Comparison of ENCODE assay signal across 9 cellular contexts in genomic region chr3:113210608-113211369, GRCh38. TPM values are rescaled to one million over a fixed set of nuclear protein-coding genes. Genes with fewer than 3 reads are reported as not detected.
DNase-seq lines count a peak whose midpoint lies in the region; ATAC-seq and TF ChIP-seq lines count a peak whose summit lies in the region.
"Had no signal": no experiment of that assay in that cellular context is flagged by ENCODE, and none has a peak within 500 bp of the region (broad histone marks: within the 10 kb centered on the region; RNA-seq: fewer than 3 reads in every experiment).

No MANE protein-coding gene starts in this region.

- intact Hi-C loops in lower leg skin (cut with DNase I; ENCODE audit: low total_unique reads) (loop anchor here (10.0 kb wide), 1 partner anchor 76 kb away; no protein-coding TSS in a partner anchor), tibial artery (cut with DNase I; ENCODE audit: low total_unique reads) (no loop called here)

- no peaks in the 10 kb centered on the region for H3K9me3 ChIP-seq in tibial artery

- no peaks in the 10 kb centered on the region for H3K36me3 ChIP-seq in tibial artery

- no peak for DNase-seq in activated CD4-positive, alpha-beta T cell treated with anti-CD3 and anti-CD28 coated beads, Interleukin-2, amount 10 ng/mL, durations not matched to agents 7 days and 5 days
- DNase-seq in activated CD4-positive, alpha-beta T cell treated with anti-CD3 and anti-CD28 coated beads, Interleukin-2, amount 50 U/mL, for 48 hours, result no peak
- DNase-seq in central memory CD8-positive, alpha-beta T cell (ENCODE audit: low spot score in 2 of 2), result no peak
- peak in 1 of 2 donors; percentile 86 for DNase-seq in lower leg skin (ENCODE audit: low spot score in 2 of 2)
- DNase-seq in tibial artery, result no peak
- no peak for DNase-seq in stimulated activated CD4-positive, alpha-beta T cell treated with anti-CD3 and anti-CD28 coated beads, Interleukin-4, amount 100 ng/mL, for 4 hours
- DNase-seq: CD4-positive, CD25-positive, alpha-beta regulatory T cell had no signal

- TF ChIP-seq CTCF in lower leg skin (IDR thresholded peaks at IDR 0.05) (no peak), tibial artery (IDR thresholded peaks at IDR 0.05) (no peak)

- no peaks in the 10 kb centered on the region for H3K27me3 ChIP-seq in tibial artery

- TF ChIP-seq POLR2A in lower leg skin (IDR thresholded peaks at IDR 0.05), result no peak

- H3K27me3 Mint-ChIP-seq in activated CD4-positive, alpha-beta T cell treated with anti-CD3 and anti-CD28 coated beads, Interleukin-2, amount 10 ng/mL, durations not matched to agents 7 days and 5 days, result peaks cover 82% of the 10 kb centered on the region
- H3K27me3 Mint-ChIP-seq in central memory CD8-positive, alpha-beta T cell, result peaks cover 87% of the 10 kb centered on the region

- peak overlapping the region; percentile 72 to 80 for H3K27ac ChIP-seq in tibial artery

- H3K4me1 Mint-ChIP-seq in activated CD4-positive, alpha-beta T cell treated with anti-CD3 and anti-CD28 coated beads, Interleukin-2, amount 10 ng/mL, durations not matched to agents 7 days and 5 days, result peaks cover 10% of the 10 kb centered on the region
- peaks cover 15% of the 10 kb centered on the region for H3K4me1 Mint-ChIP-seq in central memory CD8-positive, alpha-beta T cell

- POLR2A ChIA-PET in activated CD4-positive, alpha-beta T cell treated with anti-CD3 and anti-CD28 coated beads, Interleukin-2, amount 10 ng/mL, durations not matched to agents 7 days and 5 days (lab: Charles Lee), result no interaction called here

- H3K9me3 Mint-ChIP-seq in activated CD4-positive, alpha-beta T cell treated with anti-CD3 and anti-CD28 coated beads, Interleukin-2, amount 10 ng/mL, durations not matched to agents 7 days and 5 days, result no peaks in the 10 kb centered on the region
- H3K9me3 Mint-ChIP-seq in central memory CD8-positive, alpha-beta T cell, result no peaks in the 10 kb centered on the region

- peaks cover 0 to 14% (median 8%) of the 10 kb centered on the region in 4 donors for H3K4me1 ChIP-seq in tibial artery

- H3K4me3 Mint-ChIP-seq in activated CD4-positive, alpha-beta T cell treated with anti-CD3 and anti-CD28 coated beads, Interleukin-2, amount 10 ng/mL, durations not matched to agents 7 days and 5 days, result peak overlapping the region; percentile 59
- H3K4me3 Mint-ChIP-seq in central memory CD8-positive, alpha-beta T cell, result peak overlapping the region; percentile 48

- no peak for ATAC-seq in central memory CD8-positive, alpha-beta T cell (replicated peaks; ENCODE audit: extremely low read depth, poor library complexity, severe bottlenecking)
- ATAC-seq in HG03565 (IDR thresholded peaks at IDR 0.05; ENCODE audit: unreplicated experiment), result no peak
- ATAC-seq in HG02852 (IDR thresholded peaks at IDR 0.05; ENCODE audit: unreplicated experiment), result no peak

- peaks cover 3% of the 10 kb centered on the region for H3K36me3 Mint-ChIP-seq in activated CD4-positive, alpha-beta T cell treated with anti-CD3 and anti-CD28 coated beads, Interleukin-2, amount 10 ng/mL, durations not matched to agents 7 days and 5 days (ENCODE audit: low read depth)
- peaks cover 2% of the 10 kb centered on the region for H3K36me3 Mint-ChIP-seq in central memory CD8-positive, alpha-beta T cell (ENCODE audit: insufficient read depth)
- H3K36me3 Mint-ChIP-seq: CD4-positive, CD25-positive, alpha-beta regulatory T cell had no signal

- CTCF ChIA-PET in activated CD4-positive, alpha-beta T cell treated with anti-CD3 and anti-CD28 coated beads, Interleukin-2, amount 10 ng/mL, durations not matched to agents 7 days and 5 days (lab: Charles Lee), result interaction anchor here (1.0 kb wide), 1 partner anchor 66 kb away, joined by 3 read pairs; no protein-coding TSS in a partner anchor

- whole genome bisulfite sequencing in lower leg skin, 2 donors, result 9 to 14% methylated on average over 24 of the region's 24 CpGs

- H3K27ac Mint-ChIP-seq in activated CD4-positive, alpha-beta T cell treated with anti-CD3 and anti-CD28 coated beads, Interleukin-2, amount 10 ng/mL, durations not matched to agents 7 days and 5 days, result no peak overlapping the region
- no peak overlapping the region for H3K27ac Mint-ChIP-seq in central memory CD8-positive, alpha-beta T cell (ENCODE audit: low read depth)
- H3K27ac Mint-ChIP-seq: CD4-positive, CD25-positive, alpha-beta regulatory T cell had no signal

- H3K4me3 ChIP-seq in lower leg skin (ENCODE audit: low read depth, poor library complexity, severe bottlenecking) (peak overlapping the region; percentile 70), tibial artery (peak overlapping the region; percentile 67 to 70)

RNA-seq across cellular contexts. Expression of gene BOC, which starts 0.6 kb away (rescaled TPM):
- not detected for total RNA-seq in activated CD4-positive, alpha-beta T cell treated with anti-CD3 and anti-CD28 coated beads, Interleukin-2, amount 10 ng/mL, durations not matched to agents 7 days and 5 days
- total RNA-seq in lower leg skin, result 10 to 100 TPM; 61.3 to 75.3 (median 68.0) TPM
- total RNA-seq: CD4-positive, CD25-positive, alpha-beta regulatory T cell had no signal

Comparison
In these comparisons a context has a peak if more than half of its experiments do, and no peak if none do; other contexts are left out.
1. RNA of gene BOC, which starts 0.6 kb away (total RNA-seq): 61.3 to 75.3 TPM in lower leg skin; not detected in activated CD4-positive, alpha-beta T cell treated with anti-CD3 and anti-CD28 coated beads, Interleukin-2, amount 10 ng/mL, durations not matched to agents 7 days and 5 days; every median in the first group is over 10 times any median in the second.